8 cellular contexts compared by ENCODE assay signal in genomic region chr14:56199095-56199975, GRCh38.
DNase-seq lines count a peak whose midpoint lies in the region; ATAC-seq and TF ChIP-seq lines count a peak whose summit lies in the region.

No MANE protein-coding gene starts in this region.

- ATAC-seq in GM19035 (IDR thresholded peaks at IDR 0.05; ENCODE audit: unreplicated experiment) (peak; percentile 61), HG03280 (IDR thresholded peaks at IDR 0.05; ENCODE audit: unreplicated experiment) (peak; percentile 57), SK-N-SH treated with all-trans-retinoic acid at 6 μM for 48 hours (no peak)

- H4K91ac ChIP-seq in mesenchymal stem cell (ENCODE audit: low read length): no peak overlapping the region

- no peaks in the 10 kb centered on the region for H3K9me3 ChIP-seq in mesenchymal stem cell (ENCODE audit: control insufficient read depth, low read length)

- peak overlapping the region in 1 of 2 experiments; percentile 95 for H2BK12ac ChIP-seq in mesenchymal stem cell (ENCODE audit: low read length in 2 of 2)

- H3K18ac ChIP-seq in mesenchymal stem cell (ENCODE audit: low read depth in 1 of 2, low read length in 2 of 2): peak overlapping the region in 1 of 2 experiments; percentile 76

- no peak overlapping the region for H2BK15ac ChIP-seq in mesenchymal stem cell (ENCODE audit: low read depth, poor library complexity, severe bottlenecking)

- in situ Hi-C loops in astrocyte of the spinal cord (cut with HindIII; ENCODE audit: low sequenced_read_pairs): no loop called here

- peak overlapping the region in 1 of 2 experiments; percentile 33 for H3K14ac ChIP-seq in mesenchymal stem cell (ENCODE audit: low read length in 2 of 2)

- peak overlapping the region; percentile 89 for H3K9ac ChIP-seq in mesenchymal stem cell (ENCODE audit: low read length)

- TF ChIP-seq CTCF in astrocyte of the spinal cord (IDR thresholded peaks at IDR 0.05; ENCODE audit: low read depth, low read length): no peak

- H3K79me1 ChIP-seq in mesenchymal stem cell (replicated peaks; ENCODE audit: low read length, poor library complexity, severe bottlenecking): peaks cover 3% of the 10 kb centered on the region

- no peaks in the 10 kb centered on the region for H3K36me3 ChIP-seq in mesenchymal stem cell (ENCODE audit: control insufficient read depth in 1 of 2, insufficient read depth in 2 of 2, low read depth in 1 of 2, low read length in 2 of 2)

- H2AFZ ChIP-seq in mesenchymal stem cell (ENCODE audit: low read depth, low read length): no peak overlapping the region

- H2AK5ac ChIP-seq in mesenchymal stem cell (ENCODE audit: low read length, severe bottlenecking): no peak overlapping the region

- H3K4ac ChIP-seq in mesenchymal stem cell (ENCODE audit: low read depth in 1 of 2, low read length in 2 of 2): peak overlapping the region in 1 of 2 experiments; percentile 99

- no peak overlapping the region for H3K4me2 ChIP-seq in mesenchymal stem cell (ENCODE audit: low read length, poor library complexity, severe bottlenecking)

- no peaks in the 10 kb centered on the region for H3K27me3 ChIP-seq in mesenchymal stem cell (ENCODE audit: control insufficient read depth in 1 of 2, insufficient read depth in 1 of 2, low read length in 2 of 2)

- DNase-seq in astrocyte of the spinal cord (ENCODE audit: low read depth, low spot score): peak; percentile 98
- peak; percentile 100 for DNase-seq in mesenchymal stem cell
- DNase-seq in ecto neural progenitor cell (ENCODE audit: low spot score): no peak
- DNase-seq in NCI-H1694 (lab: John Stamatoyannopoulos, UW): no peak
- DNase-seq in NCI-H526 treated with DMSO at 0.1 percent for 48 hours (lab: John Stamatoyannopoulos, UW): no peak

- H3K23ac ChIP-seq in mesenchymal stem cell (ENCODE audit: low read length in 2 of 2): no peak overlapping the region

- no peak overlapping the region for H2BK5ac ChIP-seq in mesenchymal stem cell (ENCODE audit: low read depth, low read length, poor library complexity, severe bottlenecking)

- H3K4me1 ChIP-seq in mesenchymal stem cell (ENCODE audit: control insufficient read depth, insufficient read depth, low read depth, low read length): peaks cover 10% of the 10 kb centered on the region

- peak overlapping the region; percentile 37 for H3K27ac ChIP-seq in mesenchymal stem cell (ENCODE audit: low read length, poor library complexity, severe bottlenecking)

- H3K4me3 ChIP-seq in astrocyte of the spinal cord (ENCODE audit: low read depth, low read length) (no peak overlapping the region), mesenchymal stem cell (ENCODE audit: insufficient read depth in 1 of 2, low read depth in 1 of 2, low read length in 2 of 2) (peak overlapping the region in 1 of 2 experiments; percentile 46)

- H4K8ac ChIP-seq in mesenchymal stem cell (ENCODE audit: low read length): no peak overlapping the region

- WGBS in mesenchymal stem cell: 25% methylated on average over 4 of the region's 6 CpGs

- H2BK120ac ChIP-seq in mesenchymal stem cell (ENCODE audit: low read depth, low read length): no peak overlapping the region

TF ChIP-seq in SK-N-SH treated with all-trans-retinoic acid at 6 μM for 48 hours, 23 proteins besides CTCF, POLR2A, EP300 and RAD21:
- TF ChIP-seq POU6F1 (CRISPR knock-in tag; IDR thresholded peaks at IDR 0.05; ENCODE audit: borderline replicate concordance, low read depth): no peak
- TF ChIP-seq RARB (CRISPR knock-in tag; IDR thresholded peaks at IDR 0.05): no peak
- no peak for TF ChIP-seq ARNTL (CRISPR knock-in tag; IDR thresholded peaks at IDR 0.05; ENCODE audit: borderline replicate concordance, low read depth)
- no peak for TF ChIP-seq CREB5 (CRISPR knock-in tag; IDR thresholded peaks at IDR 0.05; ENCODE audit: low read depth)
- TF ChIP-seq ZC3H10 (CRISPR knock-in tag; IDR thresholded peaks at IDR 0.05): no peak
- no peak for TF ChIP-seq ZNF565 (CRISPR knock-in tag; conservative IDR thresholded peaks at IDR 0.05; ENCODE audit: low read depth)
- no peak for TF ChIP-seq TCF4 (CRISPR knock-in tag; IDR thresholded peaks at IDR 0.05; ENCODE audit: borderline replicate concordance)
- TF ChIP-seq BACH2 (CRISPR knock-in tag; IDR thresholded peaks at IDR 0.05; ENCODE audit: borderline replicate concordance): no peak
- TF ChIP-seq SNAI2 (CRISPR knock-in tag; IDR thresholded peaks at IDR 0.05): no peak
- no peak for TF ChIP-seq OSR1 (CRISPR knock-in tag; IDR thresholded peaks at IDR 0.05)
- TF ChIP-seq GLIS3 (CRISPR knock-in tag; IDR thresholded peaks at IDR 0.05): no peak
- no peak for TF ChIP-seq CSRNP3 (CRISPR knock-in tag; IDR thresholded peaks at IDR 0.05)
- no peak for TF ChIP-seq ZNF70 (CRISPR knock-in tag; IDR thresholded peaks at IDR 0.05)
- no peak for TF ChIP-seq ZNF8 (CRISPR knock-in tag; IDR thresholded peaks at IDR 0.05)
- TF ChIP-seq ZFP3 (CRISPR knock-in tag; IDR thresholded peaks at IDR 0.05): no peak
- no peak for TF ChIP-seq PATZ1 (CRISPR knock-in tag; IDR thresholded peaks at IDR 0.05; ENCODE audit: borderline replicate concordance)
- no peak for TF ChIP-seq CSDC2 (CRISPR knock-in tag; IDR thresholded peaks at IDR 0.05)

Comparison
In these comparisons a context has a peak if more than half of its experiments do, and no peak if none do; other contexts are left out.
1. DNase-seq: peak in astrocyte of the spinal cord (single experiment) and mesenchymal stem cell (single experiment); none in ecto neural progenitor cell (single experiment), NCI-H1694 (single experiment) and NCI-H526 treated with DMSO at 0.1 percent for 48 hours (single experiment).